ENCODE assay signal across 19 cellular contexts in genomic region chr3:76324101-76324500, GRCh38.
DNase-seq lines count a peak whose midpoint lies in the region; ATAC-seq, FAIRE-seq and TF ChIP-seq lines count a peak whose summit lies in the region.
"Had no signal": no experiment of that assay in that cellular context is flagged by ENCODE, and none has a peak within 500 bp of the region (broad histone marks: within the 10 kb centered on the region; RNA-seq: fewer than 3 reads in every experiment).

No MANE protein-coding gene starts in this region.

- TF ChIP-seq CTCF in astrocyte (IDR thresholded peaks at IDR 0.05; ENCODE audit: insufficient read depth, low read depth, low read length) = no peak

- peak overlapping the region; percentile 27 for H3K4me2 ChIP-seq in BLaER1
- H3K4me2 ChIP-seq in astrocyte (ENCODE audit: low read length) = no peak overlapping the region
- H3K4me2 ChIP-seq: GM23338 had no signal

- no peak overlapping the region for H2AFZ ChIP-seq in astrocyte (ENCODE audit: low read depth, low read length)
- H2AFZ ChIP-seq: GM23338 had no signal

- no peaks in the 10 kb centered on the region for H3K79me2 ChIP-seq in astrocyte (ENCODE audit: insufficient read depth, low read length)

- H3K27me3 ChIP-seq in BLaER1 (no peaks in the 10 kb centered on the region), astrocyte (ENCODE audit: insufficient read depth, low read length) (no peaks in the 10 kb centered on the region)

- no peak overlapping the region for H3K4me3 ChIP-seq in BLaER1
- H3K4me3 ChIP-seq in astrocyte (ENCODE audit: insufficient read depth, low read depth, low read length) = no peak overlapping the region
- H3K4me3 ChIP-seq: GM23338, K562 had no signal

- H3K9ac ChIP-seq in BLaER1 (no peak overlapping the region), astrocyte (ENCODE audit: low read length) (no peak overlapping the region)

- H3K9me3 Mint-ChIP-seq in astrocyte (ENCODE audit: unreplicated experiment) = no peaks in the 10 kb centered on the region
- H3K9me3 Mint-ChIP-seq: GM23338, H9 had no signal

- H3K4me1 Mint-ChIP-seq in astrocyte (ENCODE audit: low read depth, unreplicated experiment) = no peaks in the 10 kb centered on the region
- H3K4me1 Mint-ChIP-seq: B cell; CD4-positive, alpha-beta memory T cell; GM23338; H9 had no signal

- no peak for ATAC-seq in GM18511 (IDR thresholded peaks at IDR 0.05; ENCODE audit: unreplicated experiment)
- ATAC-seq: GM23338, K562 had no signal

- FAIRE-seq in astrocyte (lab: Jason Lieb, UNC) = no peak
- FAIRE-seq: GM12891, HTR-8/SVneo, K562 had no signal

- no peak overlapping the region for H3K27ac ChIP-seq in BLaER1
- no peak overlapping the region for H3K27ac ChIP-seq in astrocyte (ENCODE audit: low read depth, low read length)
- H3K27ac ChIP-seq: C4-2B had no signal

- no peak overlapping the region for H3K4me3 Mint-ChIP-seq in astrocyte (ENCODE audit: unreplicated experiment)
- H3K4me3 Mint-ChIP-seq: B cell; CD4-positive, alpha-beta memory T cell; GM23338; H9 had no signal

- H3K4me1 ChIP-seq in BLaER1 (peaks cover 10% of the 10 kb centered on the region), astrocyte (ENCODE audit: insufficient read depth, low read length) (no peaks in the 10 kb centered on the region)

- peak; percentile 55 for DNase-seq in HCEC 1CT
- DNase-seq in astrocyte (ENCODE audit: low read depth) = peak; percentile 4
- peak; percentile 91 for DNase-seq in foreskin melanocyte
- DNase-seq in activated CD4-positive, alpha-beta T cell treated with anti-CD3 and anti-CD28 coated beads for 48 hours = no peak
- DNase-seq in GDM1 (lab: John Stamatoyannopoulos, UW) = no peak
- no peak for DNase-seq in HT-29 (ENCODE audit: low spot score)
- DNase-seq: 8988T; CD4-positive, alpha-beta memory T cell; COR-L47; DMS53; H9 had no signal

- no peaks in the 10 kb centered on the region for H3K36me3 Mint-ChIP-seq in astrocyte (ENCODE audit: low read depth, unreplicated experiment)
- H3K36me3 Mint-ChIP-seq: CD4-positive, alpha-beta memory T cell had no signal

- no peak overlapping the region for H3K27ac Mint-ChIP-seq in astrocyte (ENCODE audit: unreplicated experiment)
- H3K27ac Mint-ChIP-seq: B cell; CD4-positive, alpha-beta memory T cell; GM23338; H9 had no signal

- H4K20me1 ChIP-seq in BLaER1 (no peaks in the 10 kb centered on the region), astrocyte (ENCODE audit: insufficient read depth, low read length) (no peaks in the 10 kb centered on the region)

- no peaks in the 10 kb centered on the region for H3K27me3 Mint-ChIP-seq in astrocyte (ENCODE audit: low read depth, unreplicated experiment)
- H3K27me3 Mint-ChIP-seq: B cell; CD4-positive, alpha-beta memory T cell had no signal

- H3K9me3 ChIP-seq in BLaER1 (peaks cover 19% of the 10 kb centered on the region), astrocyte (ENCODE audit: insufficient read depth, low read depth, low read length) (no peaks in the 10 kb centered on the region)

- no peaks in the 10 kb centered on the region for H3K36me3 ChIP-seq in BLaER1
- H3K36me3 ChIP-seq in astrocyte (ENCODE audit: insufficient read depth, low read length) = no peaks in the 10 kb centered on the region

Comparison
In these comparisons a context has a peak if more than half of its experiments do, and no peak if none do; other contexts are left out.
1. DNase-seq: peak in HCEC 1CT (single experiment), astrocyte (single experiment) and foreskin melanocyte (single experiment); none in activated CD4-positive, alpha-beta T cell treated with anti-CD3 and anti-CD28 coated beads for 48 hours (single experiment), GDM1 (single experiment) and HT-29 (single experiment).